ENCODE assay signal across 8 cellular contexts in the genomic region with DNA sequence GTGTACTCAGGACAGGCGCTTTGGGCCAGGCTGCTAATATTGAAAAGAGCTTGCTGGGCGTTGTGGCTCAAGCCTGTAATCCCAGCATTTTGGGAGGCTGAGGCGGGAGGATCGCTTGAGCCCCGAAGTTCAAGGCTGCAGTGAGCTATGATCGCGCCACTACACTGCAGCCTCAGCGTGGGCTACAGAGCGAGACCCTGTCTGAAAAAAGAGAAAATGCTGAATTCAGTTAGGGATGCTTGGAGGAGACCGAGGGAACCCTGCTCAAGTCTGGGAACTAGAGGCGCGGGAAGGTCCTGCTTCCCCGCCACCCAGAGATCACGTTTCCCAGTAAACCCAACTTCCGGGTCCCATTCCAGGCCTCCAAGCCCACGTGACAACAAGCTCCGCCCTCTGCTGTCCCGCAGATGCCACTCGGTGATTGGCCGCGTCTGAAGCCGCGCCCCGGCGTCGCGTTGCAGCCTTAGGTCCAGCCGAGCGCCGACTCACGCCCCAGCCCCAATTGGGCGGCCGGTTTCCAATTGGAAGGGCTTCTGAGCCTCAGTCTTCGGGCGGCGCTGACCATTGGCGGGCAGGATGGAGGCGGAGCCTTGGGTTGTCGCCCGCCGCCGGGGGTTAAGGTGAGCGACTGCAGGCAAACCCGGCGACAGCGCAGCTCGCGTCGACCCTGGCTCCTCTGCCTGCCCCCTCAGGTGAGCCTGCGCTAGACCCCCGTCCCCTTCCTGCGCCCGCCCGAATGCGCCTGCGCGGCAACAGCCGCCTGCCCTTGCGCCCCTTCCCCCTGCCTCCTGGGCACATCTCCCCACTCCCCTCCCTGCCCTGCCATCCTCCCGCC. TPM values are rescaled to one million over a fixed set of nuclear protein-coding genes. Genes with fewer than 3 reads are reported as not detected.
DNase-seq lines count a peak whose midpoint lies in the region; ATAC-seq, FAIRE-seq and TF ChIP-seq lines count a peak whose summit lies in the region.

A gene with protein sequence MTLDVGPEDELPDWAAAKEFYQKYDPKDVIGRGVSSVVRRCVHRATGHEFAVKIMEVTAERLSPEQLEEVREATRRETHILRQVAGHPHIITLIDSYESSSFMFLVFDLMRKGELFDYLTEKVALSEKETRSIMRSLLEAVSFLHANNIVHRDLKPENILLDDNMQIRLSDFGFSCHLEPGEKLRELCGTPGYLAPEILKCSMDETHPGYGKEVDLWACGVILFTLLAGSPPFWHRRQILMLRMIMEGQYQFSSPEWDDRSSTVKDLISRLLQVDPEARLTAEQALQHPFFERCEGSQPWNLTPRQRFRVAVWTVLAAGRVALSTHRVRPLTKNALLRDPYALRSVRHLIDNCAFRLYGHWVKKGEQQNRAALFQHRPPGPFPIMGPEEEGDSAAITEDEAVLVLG (plus strand): TSS at position 627 of the 835 bp plus-strand sequence. CDS start 396 bp downstream, outside the sequence.

- H3K9me3 ChIP-seq in BE2C = no peaks in the 10 kb centered on the region

- TF ChIP-seq CTCF in BE2C (IDR thresholded peaks at IDR 0.05; ENCODE audit: low read depth, low read length) = no peak

- peaks cover 13% of the 10 kb centered on the region for H3K36me3 ChIP-seq in BE2C

- H3K4me1 ChIP-seq in BE2C = no peaks in the 10 kb centered on the region

- ATAC-seq in HG03460 (IDR thresholded peaks at IDR 0.05; ENCODE audit: unreplicated experiment) = peak; percentile 96

- DNase-seq in BE2C (peak; percentile 99), GM19240 (ENCODE audit: insufficient read length, low spot score) (peak; percentile 99), NCI-H526 (lab: John Stamatoyannopoulos, UW) (peak; percentile 96 to 99), kidney glomerular epithelial cell (lab: John Stamatoyannopoulos, UW) (peak; percentile 98)
- DNase-seq in activated CD4-positive, alpha-beta T cell treated with anti-CD3 and anti-CD28 coated beads for 48 hours = peak; percentile 99
- DNase-seq in stimulated activated CD4-positive, alpha-beta T cell treated with anti-CD3 and anti-CD28 coated beads, Interleukin-1b, Interleukin-23, amount 100 ng/mL, for 1 hour (ENCODE audit: low read depth in 2 of 2) = peak; percentile 84

- FAIRE-seq in colon (lab: Jason Lieb, UNC) = peak; percentile 85

- peak within 1 kb of the TSS; percentile 69 for H3K4me3 ChIP-seq in BE2C (ENCODE audit: low read depth, low read length)

- no peaks in the 10 kb centered on the region for H3K27me3 ChIP-seq in BE2C

RNA-seq across cellular contexts. Expression of the gene that starts here (rescaled TPM):
- 50.9 TPM for polyA plus RNA-seq in BE2C (2012; ENCODE audit: insufficient read depth, insufficient read length, low read depth)

Comparison
In these comparisons a context has a peak if more than half of its experiments do, and no peak if none do; other contexts are left out.
1. Peak in every context shown above with its lines: DNase-seq, ATAC-seq and H3K4me3 ChIP-seq.